Comparison of ENCODE assay signal across 31 cellular contexts in genomic region chr15:88719654-88720053, GRCh38.
"Had no signal": no experiment of that assay in that cellular context is flagged by ENCODE, and none has a peak within 500 bp of the region (broad histone marks: within the 10 kb centered on the region; RNA-seq: fewer than 3 reads in every experiment).

No MANE protein-coding gene starts in this region.

- H3K27me3 ChIP-seq: ascending aorta, MG63 had no signal

- H3K4me2 ChIP-seq: PC-9 had no signal

- ATAC-seq: activated CD8-positive, alpha-beta T cell treated with anti-CD3 and anti-CD28 coated beads for 36 hours; activated T-cell treated with anti-CD3 and anti-CD28 coated beads, Interleukin-2, amount 50 U/mL, for 72 hours; activated T-helper 17 cell treated with anti-CD3 and anti-CD28 coated beads, Interleukin-2, amount 50 U/mL, for 72 hours had no signal

- H3K27me3 Mint-ChIP-seq: activated CD4-positive, alpha-beta T cell treated with anti-CD3 and anti-CD28 coated beads, Interleukin-2, amount 10 ng/mL, durations not matched to agents 24 days and 14 days had no signal

- H2AFZ ChIP-seq: PC-9 had no signal

- H3K36me3 ChIP-seq: ascending aorta, MG63, WERI-Rb-1 had no signal

- DNase-seq: activated CD4-positive, alpha-beta T cell treated with anti-CD3 and anti-CD28 coated beads, Interleukin-2, amount 10 ng/mL, durations not matched to agents 24 days and 14 days; activated CD4-positive, alpha-beta T cell treated with anti-CD3 and anti-CD28 coated beads, Interleukin-2, amount 50 U/mL, for 4 hours; activated CD8-positive, alpha-beta T cell treated with anti-CD3 and anti-CD28 coated beads for 36 hours; activated effector memory CD4-positive, alpha-beta T cell treated with anti-CD3 and anti-CD28 coated beads, Interleukin-2, amount 50 U/mL, for 16 hours; activated naive CD4-positive, alpha-beta T cell; activated naive CD4-positive, alpha-beta T cell treated with anti-CD3 and anti-CD28 coated beads, Interleukin-2, amount 50 U/mL, for 16 hours; activated naive CD8-positive, alpha-beta T cell treated with anti-CD3 and anti-CD28 coated beads for 36 hours; activated T-cell treated with anti-CD3 and anti-CD28 coated beads, Interleukin-2, amount 50 U/mL, for 1 hour; activated T-cell treated with anti-CD3 and anti-CD28 coated beads, Interleukin-2, amount 50 U/mL, for 72 hours; amniotic stem cell; Kasumi-1; KG1; MG63; NCI-H1048; NCI-H1105 treated with DMSO at 0.1 percent for 48 hours; NCI-H1436; NCI-H1694; NCI-H1930; NCI-H2081 treated with DMSO at 0.1 percent for 48 hours; NCI-H226; NCI-H510A; NCI-H526; NCI-H748 treated with DMSO at 0.1 percent for 48 hours; NK-92 treated with Interleukin-12 subunit alpha and Interleukin-12 subunit beta, amount 100 ng/mL, for 24 hours; PC-9; Right ventricle myocardium superior; T1000; WERI-Rb-1 had no signal

- H3K4me3 ChIP-seq: ascending aorta, MG63, PC-9, SK-N-MC had no signal

- H3K9me3 ChIP-seq: ascending aorta had no signal

- H3K36me3 Mint-ChIP-seq: activated naive CD8-positive, alpha-beta T cell treated with anti-CD3 and anti-CD28 coated beads for 36 hours had no signal

- H3K4me1 Mint-ChIP-seq: activated CD4-positive, alpha-beta T cell treated with anti-CD3 and anti-CD28 coated beads, Interleukin-2, amount 10 ng/mL, durations not matched to agents 24 days and 14 days; activated naive CD8-positive, alpha-beta T cell treated with anti-CD3 and anti-CD28 coated beads for 36 hours; activated T-helper 17 cell treated with anti-CD3 and anti-CD28 coated beads, Interleukin-2, amount 50 U/mL, for 72 hours had no signal

- H3K4me3 Mint-ChIP-seq: activated CD4-positive, alpha-beta T cell treated with anti-CD3 and anti-CD28 coated beads, Interleukin-2, amount 10 ng/mL, durations not matched to agents 24 days and 14 days; activated CD8-positive, alpha-beta T cell treated with anti-CD3 and anti-CD28 coated beads for 36 hours; activated naive CD8-positive, alpha-beta T cell treated with anti-CD3 and anti-CD28 coated beads for 36 hours; activated T-cell treated with anti-CD3 and anti-CD28 coated beads, Interleukin-2, amount 50 U/mL, for 72 hours; activated T-helper 17 cell treated with anti-CD3 and anti-CD28 coated beads, Interleukin-2, amount 50 U/mL, for 72 hours had no signal

- H3K27ac ChIP-seq: ascending aorta, PC-9, SK-N-MC, WERI-Rb-1 had no signal

- H3K9me3 Mint-ChIP-seq: activated CD4-positive, alpha-beta T cell treated with anti-CD3 and anti-CD28 coated beads, Interleukin-2, amount 10 ng/mL, durations not matched to agents 24 days and 14 days; activated CD8-positive, alpha-beta T cell treated with anti-CD3 and anti-CD28 coated beads for 36 hours; activated T-cell treated with anti-CD3 and anti-CD28 coated beads, Interleukin-2, amount 50 U/mL, for 72 hours; activated T-helper 17 cell treated with anti-CD3 and anti-CD28 coated beads, Interleukin-2, amount 50 U/mL, for 72 hours had no signal

- H3K27ac Mint-ChIP-seq: activated CD4-positive, alpha-beta T cell treated with anti-CD3 and anti-CD28 coated beads, Interleukin-2, amount 10 ng/mL, durations not matched to agents 24 days and 14 days; activated CD8-positive, alpha-beta T cell treated with anti-CD3 and anti-CD28 coated beads for 36 hours; activated naive CD8-positive, alpha-beta T cell treated with anti-CD3 and anti-CD28 coated beads for 36 hours; activated T-cell treated with anti-CD3 and anti-CD28 coated beads, Interleukin-2, amount 50 U/mL, for 72 hours; activated T-helper 17 cell treated with anti-CD3 and anti-CD28 coated beads, Interleukin-2, amount 50 U/mL, for 72 hours had no signal
